ENCODE assay signal across 9 cellular contexts in the genomic region with DNA sequence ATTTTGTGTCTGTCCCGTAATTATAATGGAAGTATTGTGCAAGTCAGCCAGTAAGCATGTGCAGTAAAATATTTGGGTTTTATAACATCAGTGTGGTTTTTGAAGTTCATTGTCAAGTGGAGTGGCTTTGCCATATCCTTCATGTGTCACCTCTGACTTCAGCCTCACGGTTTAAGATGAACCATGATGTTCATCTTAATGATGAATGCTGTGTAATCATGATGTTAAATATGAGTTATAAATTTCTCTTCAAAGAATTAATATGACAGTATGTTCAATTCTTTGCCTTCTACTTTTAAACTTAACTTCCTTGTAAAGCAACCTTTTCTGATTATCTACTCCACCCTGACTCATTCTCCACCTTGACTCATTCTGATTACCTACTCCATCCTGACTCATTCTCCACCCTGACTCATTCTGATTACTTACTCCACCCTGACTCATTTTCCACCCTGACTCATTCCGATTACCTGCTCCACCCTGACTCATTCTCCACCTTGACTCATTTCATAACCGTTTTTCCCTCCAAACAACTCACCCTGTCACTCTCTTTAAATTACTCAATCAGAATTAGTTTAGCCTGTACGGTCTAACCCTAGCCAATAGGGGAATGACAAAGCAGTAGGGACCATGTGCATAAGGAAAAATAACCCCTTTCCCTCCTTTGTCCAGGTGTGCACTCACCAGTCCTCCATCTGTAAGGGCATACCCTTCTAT. TPM values are rescaled to one million over a fixed set of nuclear protein-coding genes. Genes with fewer than 3 reads are reported as not detected.
DNase-seq lines count a peak whose midpoint lies in the region; ATAC-seq and TF ChIP-seq lines count a peak whose summit lies in the region.
"Had no signal": no experiment of that assay in that cellular context is flagged by ENCODE, and none has a peak within 500 bp of the region (broad histone marks: within the 10 kb centered on the region; RNA-seq: fewer than 3 reads in every experiment).

No MANE protein-coding gene starts in this region.

- H3K27ac ChIP-seq in RWPE2 (ENCODE audit: poor library complexity, severe bottlenecking), result peak overlapping the region; percentile 71
- H3K27ac ChIP-seq in foreskin keratinocyte, result peak overlapping the region; percentile 51
- H3K27ac ChIP-seq: C4-2B had no signal

- CTCF ChIA-PET in activated CD8-positive, alpha-beta memory T cell treated with anti-CD3 and anti-CD28 coated beads, Interleukin-2, amount 10 ng/mL, durations not matched to agents 7 days and 5 days (lab: Charles Lee), result no interaction called here

- peak overlapping the region; percentile 6 for H3K4me3 Mint-ChIP-seq in activated CD8-positive, alpha-beta memory T cell treated with anti-CD3 and anti-CD28 coated beads, Interleukin-2, amount 10 ng/mL, durations not matched to agents 7 days and 5 days

- peaks cover 26% of the 10 kb centered on the region for H3K9me3 Mint-ChIP-seq in activated CD8-positive, alpha-beta memory T cell treated with anti-CD3 and anti-CD28 coated beads, Interleukin-2, amount 10 ng/mL, durations not matched to agents 7 days and 5 days (ENCODE audit: low read depth)

- H3K36me3 ChIP-seq in RWPE2 (ENCODE audit: low read depth), result no peaks in the 10 kb centered on the region

- H3K4me1 Mint-ChIP-seq in activated CD8-positive, alpha-beta memory T cell treated with anti-CD3 and anti-CD28 coated beads, Interleukin-2, amount 10 ng/mL, durations not matched to agents 7 days and 5 days, result peaks cover 26% of the 10 kb centered on the region

- H3K27ac Mint-ChIP-seq in activated CD8-positive, alpha-beta memory T cell treated with anti-CD3 and anti-CD28 coated beads, Interleukin-2, amount 10 ng/mL, durations not matched to agents 7 days and 5 days, result peak overlapping the region; percentile 87

- H3K4me3 ChIP-seq in RWPE2 (ENCODE audit: severe bottlenecking), result no peak overlapping the region

- H3K27me3 ChIP-seq in RWPE2 (ENCODE audit: insufficient read depth, poor library complexity, severe bottlenecking), result no peaks in the 10 kb centered on the region
- no peaks in the 10 kb centered on the region for H3K27me3 ChIP-seq in foreskin keratinocyte

- peaks cover 17% of the 10 kb centered on the region for H3K27me3 Mint-ChIP-seq in activated CD8-positive, alpha-beta memory T cell treated with anti-CD3 and anti-CD28 coated beads, Interleukin-2, amount 10 ng/mL, durations not matched to agents 7 days and 5 days

- no peaks in the 10 kb centered on the region for H3K9me3 ChIP-seq in RWPE2 (ENCODE audit: severe bottlenecking)

- H3K36me3 Mint-ChIP-seq in activated CD8-positive, alpha-beta memory T cell treated with anti-CD3 and anti-CD28 coated beads, Interleukin-2, amount 10 ng/mL, durations not matched to agents 7 days and 5 days, result peaks cover 60% of the 10 kb centered on the region

- H3K4me1 ChIP-seq in RWPE2 (ENCODE audit: insufficient read depth, poor library complexity, severe bottlenecking), result peaks cover 21% of the 10 kb centered on the region
- H3K4me1 ChIP-seq in foreskin keratinocyte, result no peaks in the 10 kb centered on the region

- peak; percentile 71 for DNase-seq in activated CD8-positive, alpha-beta memory T cell treated with anti-CD3 and anti-CD28 coated beads, Interleukin-2, amount 10 ng/mL, durations not matched to agents 7 days and 5 days
- DNase-seq in activated CD8-positive, alpha-beta memory T cell treated with anti-CD3 and anti-CD28 coated beads, Interleukin-2, amount 50 U/mL, for 48 hours, result no peak
- DNase-seq in RWPE2 (ENCODE audit: low spot score), result no peak
- DNase-seq in foreskin keratinocyte, result peak; percentile 86 to 87
- DNase-seq in dedifferentiated amniotic fluid mesenchymal stem cell (ENCODE audit: extremely low spot score), result no peak
- DNase-seq in cerebellum (ENCODE audit: low spot score), result no peak
- no peak for DNase-seq in cardiac septum (ENCODE audit: low spot score)

- peak; percentile 96 for ATAC-seq in activated CD8-positive, alpha-beta memory T cell treated with anti-CD3 and anti-CD28 coated beads, Interleukin-2, amount 10 ng/mL, durations not matched to agents 7 days and 5 days
- ATAC-seq in HG02973 (IDR thresholded peaks at IDR 0.05; ENCODE audit: unreplicated experiment), result peak; percentile 99
- ATAC-seq in RWPE2 (ENCODE audit: low read depth), result peak; percentile 95
- ATAC-seq in foreskin keratinocyte, result peak; percentile 98

- intact Hi-C loops in cardiac septum (cut with DNase I), result no loop called here

- TF ChIP-seq CTCF in RWPE2 (IDR thresholded peaks at IDR 0.05; ENCODE audit: poor library complexity, severe bottlenecking) (no peak), foreskin keratinocyte (conservative IDR thresholded peaks at IDR 0.05) (no peak)

RNA-seq across cellular contexts. Expression of a gene that starts 50.3 kb away (rescaled TPM):
- total RNA-seq in activated CD8-positive, alpha-beta memory T cell treated with anti-CD3 and anti-CD28 coated beads, Interleukin-2, amount 10 ng/mL, durations not matched to agents 7 days and 5 days, result 100 to 1,000 TPM; 120 to 143 TPM
- total RNA-seq in foreskin keratinocyte (29.5 and 32.9 TPM in 2 replicates), cerebellum (253 TPM), cardiac septum (84.4 TPM)
- 11.0 and 13.3 TPM in 2 replicates for polyA plus RNA-seq in foreskin keratinocyte

Comparison
In these comparisons a context has a peak if more than half of its experiments do, and no peak if none do; other contexts are left out.
1. DNase-seq: peak in activated CD8-positive, alpha-beta memory T cell treated with anti-CD3 and anti-CD28 coated beads, Interleukin-2, amount 10 ng/mL, durations not matched to agents 7 days and 5 days (single experiment) and foreskin keratinocyte (2 of 2); none in activated CD8-positive, alpha-beta memory T cell treated with anti-CD3 and anti-CD28 coated beads, Interleukin-2, amount 50 U/mL, for 48 hours (single experiment), RWPE2 (single experiment), dedifferentiated amniotic fluid mesenchymal stem cell (single experiment), cerebellum (single experiment) and cardiac septum (single experiment).
2. Peak in every context shown above with its lines, with median percentiles within 50 percentile points of each other: ATAC-seq.